In genomic region chr5:150780816-150781221, GRCh38 we compare ENCODE assay signal across 9 cellular contexts. TPM values are rescaled to one million over a fixed set of nuclear protein-coding genes. Genes with fewer than 3 reads are reported as not detected.
DNase-seq lines count a peak whose midpoint lies in the region; ATAC-seq and TF ChIP-seq lines count a peak whose summit lies in the region.
"Had no signal": no experiment of that assay in that cellular context is flagged by ENCODE, and none has a peak within 500 bp of the region (broad histone marks: within the 10 kb centered on the region; RNA-seq: fewer than 3 reads in every experiment).

No MANE protein-coding gene starts in this region.

- H3K4me2 ChIP-seq in BLaER1 (peak overlapping the region; percentile 89), Loucy (ENCODE audit: low read depth, low read length, poor library complexity, severe bottlenecking) (peak overlapping the region; percentile 95)

- DNase-seq in cardiac fibroblast (ENCODE audit: low read depth in 2 of 2) (peak; percentile 60 to 89), natural killer cell (no peak), NCI-H524 (lab: John Stamatoyannopoulos, UW) (no peak)

- H3K9ac ChIP-seq in BLaER1 (peak overlapping the region; percentile 88), Loucy (ENCODE audit: low read depth, low read length, poor library complexity, severe bottlenecking) (peak overlapping the region; percentile 97)

- H3K4me3 ChIP-seq in BLaER1 (peak overlapping the region; percentile 87), Loucy (ENCODE audit: low read length, poor library complexity, severe bottlenecking) (peak overlapping the region; percentile 94), cardiac fibroblast (replicated peaks in 1 of 2; ENCODE audit: low read depth in 2 of 2, low read length in 2 of 2) (peak overlapping the region; percentile 83 to 97)

- no peak overlapping the region for H2AFZ ChIP-seq in Loucy (ENCODE audit: low read length)

- H3K36me3 ChIP-seq in BLaER1 (no peaks in the 10 kb centered on the region), Loucy (ENCODE audit: insufficient read depth, low read length) (peaks cover 8% of the 10 kb centered on the region)

- peaks cover 7% of the 10 kb centered on the region; the same call in 1 of the 2 replicates for H3K9me3 ChIP-seq in BLaER1
- H3K9me3 ChIP-seq in Loucy (ENCODE audit: insufficient read depth, low read depth, low read length): peaks cover 2% of the 10 kb centered on the region

- intact Hi-C loops in natural killer cell (cut with micrococcal nuclease): loop anchor here (5.0 to 10.0 kb wide), 2 partner anchors 66 to 314 kb away; partner anchors contain the start of gene IRGM

- peaks cover 62 to 67% of the 10 kb centered on the region in 2 donors for H3K4me1 Mint-ChIP-seq in natural killer cell

- no peaks in the 10 kb centered on the region for H4K20me1 ChIP-seq in BLaER1
- peaks cover 1% of the 10 kb centered on the region for H4K20me1 ChIP-seq in Loucy (ENCODE audit: insufficient read depth, low read length, poor library complexity, severe bottlenecking)

- H3K9me2 ChIP-seq in Loucy (replicated peaks; ENCODE audit: low read depth, low read length): no peaks in the 10 kb centered on the region

- ATAC-seq in natural killer cell: no peak
- no peak for ATAC-seq in GM21786 (IDR thresholded peaks at IDR 0.05; ENCODE audit: unreplicated experiment)
- no peak for ATAC-seq in GM21515 (IDR thresholded peaks at IDR 0.05; ENCODE audit: unreplicated experiment)
- ATAC-seq in HG02623 (IDR thresholded peaks at IDR 0.05; ENCODE audit: unreplicated experiment): no peak

- H3K79me2 ChIP-seq in Loucy (ENCODE audit: insufficient read depth, low read length): peaks cover 92% of the 10 kb centered on the region

- H3K27ac ChIP-seq in BLaER1: peak overlapping the region; percentile 91

- no peak for TF ChIP-seq CTCF in Loucy (conservative IDR thresholded peaks at IDR 0.05; ENCODE audit: low read length)
- TF ChIP-seq CTCF in cardiac fibroblast (IDR thresholded peaks at IDR 0.05; ENCODE audit: low read depth, low read length): no peak
- TF ChIP-seq CTCF in natural killer cell (IDR thresholded peaks at IDR 0.05): no peak

- peaks cover 22% of the 10 kb centered on the region for H3F3A ChIP-seq in Loucy (ENCODE audit: low read depth)

- H3K27me3 ChIP-seq in BLaER1 (no peaks in the 10 kb centered on the region), Loucy (ENCODE audit: insufficient read depth, low read length, poor library complexity, severe bottlenecking) (peaks cover 7% of the 10 kb centered on the region)

- H3K36me3 Mint-ChIP-seq in natural killer cell: no peaks in the 10 kb centered on the region
- H3K36me3 Mint-ChIP-seq: memory B cell had no signal

- peak overlapping the region; percentile 64 to 93 for H3K27ac Mint-ChIP-seq in natural killer cell
- H3K27ac Mint-ChIP-seq: memory B cell had no signal

- H3K4me1 ChIP-seq in BLaER1 (peaks cover 81% of the 10 kb centered on the region), Loucy (ENCODE audit: insufficient read depth, low read length, poor library complexity, severe bottlenecking) (peaks cover 60% of the 10 kb centered on the region)

- peaks cover 0 to 1% of the 10 kb centered on the region in 2 donors for H3K27me3 Mint-ChIP-seq in natural killer cell (ENCODE audit: low read depth in 2 of 2)

- H3K4me3 Mint-ChIP-seq in natural killer cell: peak overlapping the region; percentile 6
- H3K4me3 Mint-ChIP-seq: memory B cell had no signal

- H3K9me3 Mint-ChIP-seq in natural killer cell: no peaks in the 10 kb centered on the region

RNA-seq across cellular contexts. Expression of gene SMIM3, which starts 2.3 kb away (rescaled TPM):
- 1 to 10 TPM; 7.0 to 9.4 (median 8.9) TPM for total RNA-seq in natural killer cell

RNA-seq across cellular contexts. Expression of gene DCTN4, which starts 22.0 kb away (rescaled TPM):
- total RNA-seq in natural killer cell: 100 to 1,000 TPM in 1 of 3 donors, 10 to 100 TPM in 2; 90.0 to 108 (median 92.0) TPM

Comparison
In these comparisons a context has a peak if more than half of its experiments do, and no peak if none do; other contexts are left out.
1. DNase-seq: peak in cardiac fibroblast (2 of 2); none in natural killer cell (single experiment) and NCI-H524 (0 of 2).
2. Peak in every context shown above with its lines, with median percentiles within 50 percentile points of each other: H3K4me3 ChIP-seq.